17 cellular contexts compared by ENCODE assay signal in the genomic region with DNA sequence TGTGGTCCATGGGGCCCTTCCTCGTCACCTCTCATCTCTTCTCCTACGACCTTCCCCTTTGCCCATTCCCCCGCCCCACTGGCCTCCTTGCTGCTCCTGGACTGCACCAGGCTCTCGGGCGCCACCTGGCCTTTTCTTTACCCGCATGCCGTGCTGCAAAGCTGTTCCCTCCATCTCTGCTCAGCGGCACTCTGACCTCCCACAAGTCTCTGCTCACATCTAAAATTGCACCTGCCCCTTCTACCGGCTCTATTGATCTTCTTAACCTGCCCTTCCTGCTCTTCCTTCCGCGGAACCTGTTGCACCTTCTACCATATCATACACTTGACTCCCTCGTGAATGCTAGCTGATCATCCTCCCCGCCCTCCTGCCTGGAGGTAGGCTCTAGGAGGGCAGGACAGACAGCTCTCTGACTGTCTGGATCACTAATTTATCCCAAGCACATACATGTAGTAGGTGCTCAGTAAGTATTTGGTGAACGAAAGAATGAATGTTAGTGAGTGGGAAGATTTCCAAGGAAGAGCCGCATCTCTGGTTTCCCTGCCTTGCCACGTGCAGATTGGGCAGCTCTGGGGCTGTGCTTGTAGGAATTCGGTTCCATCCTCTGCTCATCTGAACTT. TPM values are rescaled to one million over a fixed set of nuclear protein-coding genes. Genes with fewer than 3 reads are reported as not detected.
DNase-seq lines count a peak whose midpoint lies in the region; ATAC-seq and TF ChIP-seq lines count a peak whose summit lies in the region.
"Had no signal": no experiment of that assay in that cellular context is flagged by ENCODE, and none has a peak within 500 bp of the region (broad histone marks: within the 10 kb centered on the region; RNA-seq: fewer than 3 reads in every experiment).

No MANE protein-coding gene starts in this region.

- CTCF ChIA-PET in HEK293 (lab: Yijun Ruan, JAX): interaction anchor here (0.6 to 1.2 kb wide), 4 partner anchors 9 to 157 kb away, joined by 3 to 7 read pairs (median 4); no protein-coding TSS in a partner anchor
- CTCF ChIA-PET in WTC11 (lab: Charles Lee): interaction anchor here (0.5 to 2.2 kb wide), 30 partner anchors 10 to 1868 kb away, joined by 3 to 22 read pairs (median 4); no protein-coding TSS in a partner anchor

- H3K4me3 ChIP-seq in HEK293 (ENCODE audit: low read depth, low read length) (no peak overlapping the region), left lung (no peak overlapping the region)
- H3K4me3 ChIP-seq: A549, ovary, smooth muscle cell had no signal

- no peaks in the 10 kb centered on the region for H3K36me3 Mint-ChIP-seq in WTC11
- H3K36me3 Mint-ChIP-seq: CD8-positive, alpha-beta T cell; immature natural killer cell had no signal

- no peaks in the 10 kb centered on the region for H3K36me3 ChIP-seq in HEK293 (ENCODE audit: control insufficient read depth in 2 of 2, insufficient read depth in 1 of 2, low read length in 2 of 2)
- no peaks in the 10 kb centered on the region for H3K36me3 ChIP-seq in left lung
- H3K36me3 ChIP-seq: ovary had no signal

- intact Hi-C loops in left lung (cut with DNase I): no loop called here

- no peaks in the 10 kb centered on the region for H3K27me3 ChIP-seq in left lung
- H3K27me3 ChIP-seq: ovary had no signal

- H3K9me3 ChIP-seq in HEK293 (ENCODE audit: control insufficient read depth, insufficient read depth, low read depth, low read length) (no peaks in the 10 kb centered on the region), left lung (no peaks in the 10 kb centered on the region)
- H3K9me3 ChIP-seq: A549, ovary had no signal

- ATAC-seq in WTC11: peak; percentile 97
- ATAC-seq in left lung: peak; percentile 33
- ATAC-seq in HG02884 (IDR thresholded peaks at IDR 0.05; ENCODE audit: unreplicated experiment): no peak
- ATAC-seq in GM21526 (IDR thresholded peaks at IDR 0.05; ENCODE audit: low FRiP score, unreplicated experiment): no peak
- ATAC-seq: CD8-positive, alpha-beta T cell; T-helper 17 cell had no signal

- H3K27ac ChIP-seq in HEK293 (ENCODE audit: extremely low read depth, low read depth, low read length) (no peak overlapping the region; the same call in 1 of the 2 replicates), left lung (no peak overlapping the region)
- H3K27ac ChIP-seq: ovary had no signal

- POLR2A ChIA-PET in HEK293 (lab: Yijun Ruan, JAX): no interaction called here
- POLR2A ChIA-PET in WTC11 (lab: Charles Lee): interaction anchor here (1.6 kb wide), 1 partner anchor 21 kb away, joined by 5 read pairs; no protein-coding TSS in a partner anchor

- no peaks in the 10 kb centered on the region; the same call in 1 of the 2 replicates for H3K4me1 ChIP-seq in HEK293 (ENCODE audit: control insufficient read depth, insufficient read depth, low read length)
- H3K4me1 ChIP-seq in left lung: no peaks in the 10 kb centered on the region

- H3K27ac Mint-ChIP-seq in WTC11: no peak overlapping the region
- H3K27ac Mint-ChIP-seq: CD8-positive, alpha-beta T cell; immature natural killer cell; T-helper 17 cell had no signal

- DNase-seq in NCI-H82 (lab: John Stamatoyannopoulos, UW) (peak; percentile 28), NCI-H82 treated with DMSO at 0.1 percent for 48 hours (lab: John Stamatoyannopoulos, UW; ENCODE audit: unreplicated experiment) (no peak), WTC11 (ENCODE audit: low spot score) (peak; percentile 78), left lung (no peak), dermis blood vessel endothelial cell (no peak)
- DNase-seq: activated CD4-positive, alpha-beta T cell treated with anti-CD3 and anti-CD28 coated beads, Interleukin-2, amount 50 U/mL, for 4 hours; CD8-positive, alpha-beta T cell; effector CD8-positive, alpha-beta T cell; immature natural killer cell; ovary; T-helper 17 cell had no signal

- H3K4me1 Mint-ChIP-seq in WTC11: no peaks in the 10 kb centered on the region
- H3K4me1 Mint-ChIP-seq: immature natural killer cell had no signal

- H3K4me3 Mint-ChIP-seq in WTC11: no peak overlapping the region
- H3K4me3 Mint-ChIP-seq: CD8-positive, alpha-beta T cell; immature natural killer cell; T-helper 17 cell had no signal

- H3K9me3 Mint-ChIP-seq in WTC11: no peaks in the 10 kb centered on the region
- H3K9me3 Mint-ChIP-seq: CD8-positive, alpha-beta T cell; immature natural killer cell had no signal

- TF ChIP-seq CTCF in HEK293 (tag by site-specific recombination; IDR thresholded peaks at IDR 0.05) (no peak), WTC11 (IDR thresholded peaks at IDR 0.05) (peak; percentile 23; the same call in 1 of the 2 replicates), left lung (IDR thresholded peaks at IDR 0.05) (no peak)

- H3K27me3 Mint-ChIP-seq in WTC11 (ENCODE audit: low read depth): no peaks in the 10 kb centered on the region

TF ChIP-seq in HEK293, 187 proteins besides CTCF, POLR2A, EP300 and RAD21:
- peak; percentile 98 for TF ChIP-seq ZNF664 (tag by site-specific recombination; IDR thresholded peaks at IDR 0.05)
- no peak for TF ChIP-seq ZNF561 (tag by site-specific recombination; IDR thresholded peaks at IDR 0.05; ENCODE audit: borderline replicate concordance)
- peak; percentile 99 for TF ChIP-seq SCRT2 (tag by site-specific recombination; IDR thresholded peaks at IDR 0.05)
- no peak for TF ChIP-seq ZNF501 (tag by site-specific recombination; IDR thresholded peaks at IDR 0.05)
- TF ChIP-seq SCRT1 (tag by site-specific recombination; IDR thresholded peaks at IDR 0.05; ENCODE audit: borderline replicate concordance): peak; percentile 88

TF ChIP-seq in WTC11, 78 proteins besides CTCF, POLR2A, EP300 and RAD21 (continues in another document):
- TF ChIP-seq ZNF138 (CRISPR knock-in tag; conservative IDR thresholded peaks at IDR 0.05) (no peak), RORB (CRISPR knock-in tag; IDR thresholded peaks at IDR 0.05) (no peak), ZNF317 (CRISPR knock-in tag; IDR thresholded peaks at IDR 0.05; ENCODE audit: borderline replicate concordance, low read depth) (no peak), CBFB (CRISPR knock-in tag; IDR thresholded peaks at IDR 0.05; ENCODE audit: low read depth) (no peak), MLX (CRISPR knock-in tag; IDR thresholded peaks at IDR 0.05) (no peak), ZNF232 (CRISPR knock-in tag; IDR thresholded peaks at IDR 0.05) (no peak), IRF1 (CRISPR knock-in tag; IDR thresholded peaks at IDR 0.05) (no peak), ZNF121 (CRISPR knock-in tag; IDR thresholded peaks at IDR 0.05) (no peak), MAX (CRISPR knock-in tag; IDR thresholded peaks at IDR 0.05) (no peak), E2F1 (CRISPR knock-in tag; IDR thresholded peaks at IDR 0.05) (no peak), ZBTB21 (CRISPR knock-in tag; IDR thresholded peaks at IDR 0.05; ENCODE audit: borderline replicate concordance) (no peak)
- TF ChIP-seq, protein P1, sequence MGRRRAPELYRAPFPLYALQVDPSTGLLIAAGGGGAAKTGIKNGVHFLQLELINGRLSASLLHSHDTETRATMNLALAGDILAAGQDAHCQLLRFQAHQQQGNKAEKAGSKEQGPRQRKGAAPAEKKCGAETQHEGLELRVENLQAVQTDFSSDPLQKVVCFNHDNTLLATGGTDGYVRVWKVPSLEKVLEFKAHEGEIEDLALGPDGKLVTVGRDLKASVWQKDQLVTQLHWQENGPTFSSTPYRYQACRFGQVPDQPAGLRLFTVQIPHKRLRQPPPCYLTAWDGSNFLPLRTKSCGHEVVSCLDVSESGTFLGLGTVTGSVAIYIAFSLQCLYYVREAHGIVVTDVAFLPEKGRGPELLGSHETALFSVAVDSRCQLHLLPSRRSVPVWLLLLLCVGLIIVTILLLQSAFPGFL (CRISPR knock-in tag; IDR thresholded peaks at IDR 0.05; ENCODE audit: borderline replicate concordance): no peak
- TF ChIP-seq, protein P2, sequence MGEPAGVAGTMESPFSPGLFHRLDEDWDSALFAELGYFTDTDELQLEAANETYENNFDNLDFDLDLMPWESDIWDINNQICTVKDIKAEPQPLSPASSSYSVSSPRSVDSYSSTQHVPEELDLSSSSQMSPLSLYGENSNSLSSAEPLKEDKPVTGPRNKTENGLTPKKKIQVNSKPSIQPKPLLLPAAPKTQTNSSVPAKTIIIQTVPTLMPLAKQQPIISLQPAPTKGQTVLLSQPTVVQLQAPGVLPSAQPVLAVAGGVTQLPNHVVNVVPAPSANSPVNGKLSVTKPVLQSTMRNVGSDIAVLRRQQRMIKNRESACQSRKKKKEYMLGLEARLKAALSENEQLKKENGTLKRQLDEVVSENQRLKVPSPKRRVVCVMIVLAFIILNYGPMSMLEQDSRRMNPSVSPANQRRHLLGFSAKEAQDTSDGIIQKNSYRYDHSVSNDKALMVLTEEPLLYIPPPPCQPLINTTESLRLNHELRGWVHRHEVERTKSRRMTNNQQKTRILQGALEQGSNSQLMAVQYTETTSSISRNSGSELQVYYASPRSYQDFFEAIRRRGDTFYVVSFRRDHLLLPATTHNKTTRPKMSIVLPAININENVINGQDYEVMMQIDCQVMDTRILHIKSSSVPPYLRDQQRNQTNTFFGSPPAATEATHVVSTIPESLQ (CRISPR knock-in tag; IDR thresholded peaks at IDR 0.05): no peak

RNA-seq across cellular contexts. Expression of gene DNAH17, which starts 17.3 kb away (rescaled TPM):
- total RNA-seq in WTC11 (2021) (0.73 to 0.94 TPM (median 0.87 TPM) in 3 replicates), left lung (under 1 TPM; 0.64 to 0.86 TPM), dermis blood vessel endothelial cell (0.42 and 0.51 TPM in 2 replicates)
- total RNA-seq: fibroblast of villous mesenchyme had no signal

Comparison
In these comparisons a context has a peak if more than half of its experiments do, and no peak if none do; other contexts are left out.
1. DNase-seq: peak in NCI-H82 (single experiment) and WTC11 (single experiment); none in NCI-H82 treated with DMSO at 0.1 percent for 48 hours (single experiment), left lung (0 of 2) and dermis blood vessel endothelial cell (single experiment).
2. ATAC-seq: peak in WTC11 (single experiment) and left lung (single experiment); none in HG02884 (single experiment) and GM21526 (single experiment).